ENCODE assay signal across 1 cellular context in the genomic region with DNA sequence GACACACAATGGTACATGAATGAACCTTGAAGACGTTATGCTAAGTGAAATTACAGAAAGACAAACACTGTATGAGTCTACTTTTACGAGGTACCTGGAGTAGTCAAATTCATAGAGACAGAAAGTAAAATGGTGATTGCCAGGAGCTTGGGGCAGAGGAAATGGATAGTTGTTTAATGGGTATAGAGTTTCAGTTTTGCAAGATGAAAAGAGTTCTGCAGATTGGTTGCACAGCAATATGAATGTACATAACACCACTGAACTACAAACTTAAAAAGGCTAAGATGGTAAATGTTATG.
TF ChIP-seq lines count a peak whose summit lies in the region.

No MANE protein-coding gene starts in this region.

TF ChIP-seq in HepG2, 621 proteins besides CTCF, POLR2A, EP300 and RAD21:
- TF ChIP-seq ZNF740 (CRISPR knock-in tag; IDR thresholded peaks at IDR 0.05) = no peak
- no peak for TF ChIP-seq MLXIP (CRISPR knock-in tag; IDR thresholded peaks at IDR 0.05; ENCODE audit: borderline replicate concordance)
- TF ChIP-seq GABPB1 (CRISPR knock-in tag; IDR thresholded peaks at IDR 0.05) = no peak
